21 cellular contexts compared by ENCODE assay signal in the genomic region with DNA sequence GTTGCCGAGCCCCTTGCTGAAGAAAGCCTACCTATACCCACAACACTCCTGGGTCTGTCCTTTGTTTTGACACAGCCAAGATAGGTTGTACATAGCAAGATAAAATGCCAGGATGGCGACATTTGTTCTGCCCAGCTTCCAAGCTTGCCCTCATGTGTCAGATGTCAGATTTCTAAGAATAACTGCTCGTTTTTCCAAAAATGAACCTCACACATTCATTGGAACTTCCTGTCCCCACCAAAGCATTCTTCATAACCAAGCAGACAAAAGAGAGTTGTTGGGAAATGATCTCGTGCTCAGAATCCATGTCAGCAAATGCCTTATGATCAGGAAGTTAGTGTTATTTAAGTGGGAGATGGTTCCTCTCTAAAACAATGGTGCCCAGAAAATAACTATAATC.
A peak's percentile ranks its signal among the peaks of the same experiment; 100 is the strongest.
DNase-seq lines count a peak whose midpoint lies in the region; ATAC-seq, FAIRE-seq and TF ChIP-seq lines count a peak whose summit lies in the region.
"Had no signal": no experiment of that assay in that cellular context is flagged by ENCODE, and none has a peak within 500 bp of the region (broad histone marks: within the 10 kb centered on the region; RNA-seq: fewer than 3 reads in every experiment).

No MANE protein-coding gene starts in this region.

- peak; percentile 19 to 61 (median 56) for TF ChIP-seq EP300 in upper lobe of left lung (IDR thresholded peaks at IDR 0.05)

- H3K4me1 Mint-ChIP-seq in neural crest cell: peaks cover 49% of the 10 kb centered on the region
- H3K4me1 Mint-ChIP-seq: CD4-positive, alpha-beta memory T cell; endodermal cell had no signal

- FAIRE-seq in bronchial epithelial cell (lab: Jason Lieb, UNC): peak; percentile 23
- FAIRE-seq: H54, RCC 7860 had no signal

- peak overlapping the region; percentile 0 for H3K4me3 Mint-ChIP-seq in neural crest cell
- H3K4me3 Mint-ChIP-seq: CD4-positive, alpha-beta memory T cell; endodermal cell; T-helper 2 cell treated with Interferon-gamma antibody and Interleukin-4, amounts not matched to agents 5 μg/mL and 100 μg/mL, for 36 hours had no signal

- H3K9me3 Mint-ChIP-seq in neural crest cell: peaks cover 15% of the 10 kb centered on the region
- H3K9me3 Mint-ChIP-seq: activated T-helper 2 cell treated with anti-CD3 and anti-CD28 coated beads, Interferon-gamma antibody, Interleukin-2, Interleukin-4, amounts not matched to agents 10 μg/mL and 5 μg/mL and 100 μg/mL, durations not matched to agents 14 hours and 24 hours and 36 hours had no signal

- no peaks in the 10 kb centered on the region for H3K27me3 ChIP-seq in bronchial epithelial cell (ENCODE audit: control insufficient read depth, insufficient read depth, low read length)
- H3K27me3 ChIP-seq in upper lobe of left lung: no peaks in the 10 kb centered on the region
- H3K27me3 ChIP-seq: sigmoid colon had no signal

- ATAC-seq in upper lobe of left lung (ENCODE audit: low FRiP score in 2 of 2) (no peak), HG03159 (IDR thresholded peaks at IDR 0.05; ENCODE audit: unreplicated experiment) (no peak)
- ATAC-seq: SK-N-SH treated with all-trans-retinoic acid at 6 μM for 48 hours had no signal

- TF ChIP-seq CTCF in bronchial epithelial cell (IDR thresholded peaks at IDR 0.05; ENCODE audit: insufficient read depth, low read length, severe bottlenecking) (no peak), fibroblast of pulmonary artery (IDR thresholded peaks at IDR 0.05; ENCODE audit: low read length, missing control alignments) (no peak), neural crest cell (conservative IDR thresholded peaks at IDR 0.05) (no peak), upper lobe of left lung (IDR thresholded peaks at IDR 0.05) (no peak)

- no peak overlapping the region for H3K4me3 ChIP-seq in bronchial epithelial cell (ENCODE audit: low read depth, low read length)
- H3K4me3 ChIP-seq in fibroblast of pulmonary artery (replicated peaks; ENCODE audit: low read depth, low read length): no peak overlapping the region
- H3K4me3 ChIP-seq in upper lobe of left lung: no peak overlapping the region
- H3K4me3 ChIP-seq: lung, sigmoid colon had no signal

- DNase-seq in bronchial epithelial cell (ENCODE audit: low read depth) (no peak), fibroblast of pulmonary artery (ENCODE audit: low read depth) (peak; percentile 86), neural crest cell (ENCODE audit: low read depth, low spot score) (no peak), upper lobe of left lung (no peak), NCI-H774 (lab: John Stamatoyannopoulos, UW) (no peak), NCI-H2081 treated with DMSO at 0.1 percent for 48 hours (lab: John Stamatoyannopoulos, UW) (no peak)
- DNase-seq: activated CD8-positive, alpha-beta memory T cell treated with anti-CD3 and anti-CD28 coated beads, Interleukin-2, amount 50 U/mL, for 48 hours; CD4-positive, alpha-beta memory T cell; DMS53; endodermal cell; GF-D8; NCI-H1436; NCI-H510A treated with DMSO at 0.1 percent for 48 hours; sigmoid colon had no signal

- no peaks in the 10 kb centered on the region for H3K9me3 ChIP-seq in upper lobe of left lung
- H3K9me3 ChIP-seq: sigmoid colon had no signal

- H3K4me1 ChIP-seq in upper lobe of left lung: no peaks in the 10 kb centered on the region
- H3K4me1 ChIP-seq: sigmoid colon had no signal

- H3K36me3 ChIP-seq in bronchial epithelial cell (ENCODE audit: control insufficient read depth, insufficient read depth, low read length) (no peaks in the 10 kb centered on the region), upper lobe of left lung (no peaks in the 10 kb centered on the region)
- H3K36me3 ChIP-seq: sigmoid colon had no signal

- peak overlapping the region; percentile 64 for H3K27ac Mint-ChIP-seq in neural crest cell (ENCODE audit: unreplicated experiment)
- H3K27ac Mint-ChIP-seq: activated T-helper 2 cell treated with anti-CD3 and anti-CD28 coated beads, Interferon-gamma antibody, Interleukin-2, Interleukin-4, amounts not matched to agents 10 μg/mL and 5 μg/mL and 100 μg/mL, durations not matched to agents 14 hours and 24 hours and 36 hours; CD4-positive, alpha-beta memory T cell; endodermal cell; T-helper 2 cell treated with Interferon-gamma antibody and Interleukin-4, amounts not matched to agents 5 μg/mL and 100 μg/mL, for 36 hours had no signal

- no peaks in the 10 kb centered on the region for H3K27me3 Mint-ChIP-seq in neural crest cell (ENCODE audit: low read depth)
- H3K27me3 Mint-ChIP-seq: CD4-positive, alpha-beta memory T cell had no signal

- peaks cover 14% of the 10 kb centered on the region for H3K36me3 Mint-ChIP-seq in neural crest cell (ENCODE audit: low read depth)
- H3K36me3 Mint-ChIP-seq: CD4-positive, alpha-beta memory T cell had no signal

- no peak for TF ChIP-seq POLR2A in upper lobe of left lung (IDR thresholded peaks at IDR 0.05)

- H3K27ac ChIP-seq in upper lobe of left lung: peak overlapping the region in 3 of 4 donors; percentile 27 to 67 (median 27)
- H3K27ac ChIP-seq: sigmoid colon had no signal

- 57 to 64% methylated on average over 4 of the region's 4 CpGs for WGBS in upper lobe of left lung, 2 donors
